In genomic region chr22:17116931-17117330, GRCh38 we compare ENCODE assay signal across 15 cellular contexts. TPM values are rescaled to one million over a fixed set of nuclear protein-coding genes. Genes with fewer than 3 reads are reported as not detected.
DNase-seq lines count a peak whose midpoint lies in the region; ATAC-seq and TF ChIP-seq lines count a peak whose summit lies in the region.
"Had no signal": no experiment of that assay in that cellular context is flagged by ENCODE, and none has a peak within 500 bp of the region (broad histone marks: within the 10 kb centered on the region; RNA-seq: fewer than 3 reads in every experiment).

No MANE protein-coding gene starts in this region.

- H3K9me3 ChIP-seq in T-helper 17 cell (ENCODE audit: control insufficient read depth, low read length, poor library complexity, severe bottlenecking), result no peaks in the 10 kb centered on the region
- H3K9me3 ChIP-seq: uterus had no signal

- CTCF ChIA-PET in activated naive CD4-positive, alpha-beta T cell treated with anti-CD3 and anti-CD28 coated beads for 36 hours (lab: Charles Lee), result interaction anchor here (1.2 to 2.7 kb wide), 4 partner anchors 20 to 200 kb away, joined by 3 to 10 read pairs (median 4); no protein-coding TSS in a partner anchor

- peak overlapping the region; percentile 73 for H3K27ac Mint-ChIP-seq in activated naive CD4-positive, alpha-beta T cell treated with anti-CD3 and anti-CD28 coated beads for 36 hours
- H3K27ac Mint-ChIP-seq in T-helper 17 cell (peak overlapping the region; percentile 93), glutamatergic neuron (ENCODE audit: unreplicated experiment) (peak overlapping the region; percentile 62)
- peak overlapping the region in 1 of 2 donors; percentile 82 for H3K27ac Mint-ChIP-seq in stimulated activated naive CD8-positive, alpha-beta T cell treated with anti-CD3 and anti-CD28 coated beads, Interleukin-15, amount 100 ng/mL, for 72 hours

- intact Hi-C loops in activated naive CD4-positive, alpha-beta T cell treated with anti-CD3 and anti-CD28 coated beads for 36 hours (cut with micrococcal nuclease), result loop anchor here (1.0 to 5.0 kb wide), 4 partner anchors 11 to 100 kb away; partner anchors contain the start of gene ADA2
- intact Hi-C loops in sciatic nerve (cut with DNase I), result no loop called here

- H3K27me3 Mint-ChIP-seq in activated naive CD4-positive, alpha-beta T cell treated with anti-CD3 and anti-CD28 coated beads for 36 hours (ENCODE audit: low read depth), result peaks cover 9% of the 10 kb centered on the region
- peaks cover 6% of the 10 kb centered on the region for H3K27me3 Mint-ChIP-seq in T-helper 17 cell
- peaks cover 18% of the 10 kb centered on the region for H3K27me3 Mint-ChIP-seq in glutamatergic neuron (ENCODE audit: unreplicated experiment)
- H3K27me3 Mint-ChIP-seq in stimulated activated naive CD8-positive, alpha-beta T cell treated with anti-CD3 and anti-CD28 coated beads, Interleukin-15, amount 100 ng/mL, for 72 hours, result peaks cover 30% of the 10 kb centered on the region

- TF ChIP-seq CTCF in glutamatergic neuron (IDR thresholded peaks at IDR 0.05; ENCODE audit: partially characterized antibody, unreplicated experiment), result no peak

- ATAC-seq in T-helper 17 cell (no peak), GM21381 (IDR thresholded peaks at IDR 0.05; ENCODE audit: unreplicated experiment) (no peak), sciatic nerve (no peak)
- ATAC-seq in stimulated activated naive CD8-positive, alpha-beta T cell treated with anti-CD3 and anti-CD28 coated beads, Interleukin-15, amount 100 ng/mL, for 72 hours, result no peak

- H3K4me3 Mint-ChIP-seq in activated naive CD4-positive, alpha-beta T cell treated with anti-CD3 and anti-CD28 coated beads for 36 hours, result no peak overlapping the region
- H3K4me3 Mint-ChIP-seq in T-helper 17 cell, result peak overlapping the region; percentile 83
- H3K4me3 Mint-ChIP-seq in glutamatergic neuron (ENCODE audit: unreplicated experiment), result peak overlapping the region; percentile 63
- peak overlapping the region; percentile 70 to 75 for H3K4me3 Mint-ChIP-seq in stimulated activated naive CD8-positive, alpha-beta T cell treated with anti-CD3 and anti-CD28 coated beads, Interleukin-15, amount 100 ng/mL, for 72 hours

- H3K9me3 Mint-ChIP-seq in activated naive CD4-positive, alpha-beta T cell treated with anti-CD3 and anti-CD28 coated beads for 36 hours, result no peaks in the 10 kb centered on the region
- H3K9me3 Mint-ChIP-seq in glutamatergic neuron (ENCODE audit: unreplicated experiment), result peaks cover 17% of the 10 kb centered on the region
- no peaks in the 10 kb centered on the region for H3K9me3 Mint-ChIP-seq in stimulated activated naive CD8-positive, alpha-beta T cell treated with anti-CD3 and anti-CD28 coated beads, Interleukin-15, amount 100 ng/mL, for 72 hours

- H3K36me3 Mint-ChIP-seq in activated naive CD4-positive, alpha-beta T cell treated with anti-CD3 and anti-CD28 coated beads for 36 hours (ENCODE audit: low read depth), result no peaks in the 10 kb centered on the region
- H3K36me3 Mint-ChIP-seq in T-helper 17 cell (ENCODE audit: low read depth) (no peaks in the 10 kb centered on the region), glutamatergic neuron (ENCODE audit: unreplicated experiment) (no peaks in the 10 kb centered on the region)

- DNase-seq in activated naive CD4-positive, alpha-beta T cell treated with anti-CD3 and anti-CD28 coated beads for 36 hours, result no peak
- no peak for DNase-seq in activated naive CD4-positive, alpha-beta T cell treated with Interleukin-2 at 50 U/mL for 16 hours
- DNase-seq in T-helper 17 cell, result no peak
- no peak for DNase-seq in glutamatergic neuron
- DNase-seq in stimulated activated naive CD8-positive, alpha-beta T cell treated with anti-CD3 and anti-CD28 coated beads, Interleukin-15, amount 100 ng/mL, for 72 hours, result no peak
- no peak for DNase-seq in sciatic nerve (ENCODE audit: low spot score)
- DNase-seq in effector CD8-positive, alpha-beta T cell (lab: John Stamatoyannopoulos, UW), result no peak
- DNase-seq: activated CD8-positive, alpha-beta memory T cell treated with anti-CD3 and anti-CD28 coated beads, Interleukin-2, amount 50 U/mL, for 4 hours; effector memory CD4-positive, alpha-beta T cell; foreskin melanocyte; NCI-H524; stimulated activated CD4-positive, alpha-beta T cell treated with anti-CD3 and anti-CD28 coated beads, Interleukin-1b, Interleukin-23, amount 100 ng/mL, for 48 hours; stimulated activated CD8-positive, alpha-beta memory T cell treated with anti-CD3 and anti-CD28 coated beads, Interleukin-4, amount 100 ng/mL, for 48 hours; uterus had no signal

- H3K4me1 Mint-ChIP-seq in activated naive CD4-positive, alpha-beta T cell treated with anti-CD3 and anti-CD28 coated beads for 36 hours (ENCODE audit: low read depth), result peaks cover 64% of the 10 kb centered on the region
- H3K4me1 Mint-ChIP-seq in T-helper 17 cell (peaks cover 60% of the 10 kb centered on the region), glutamatergic neuron (ENCODE audit: low read depth, unreplicated experiment) (peaks cover 25% of the 10 kb centered on the region)
- H3K4me1 Mint-ChIP-seq in stimulated activated naive CD8-positive, alpha-beta T cell treated with anti-CD3 and anti-CD28 coated beads, Interleukin-15, amount 100 ng/mL, for 72 hours, result peaks cover 70% of the 10 kb centered on the region

RNA-seq across cellular contexts. Expression of gene TMEM121B, which starts 4.2 kb away (rescaled TPM):
- total RNA-seq in activated naive CD4-positive, alpha-beta T cell treated with anti-CD3 and anti-CD28 coated beads for 36 hours, result under 1 TPM; 0.19 to 0.22 TPM
- total RNA-seq in T-helper 17 cell (under 1 TPM in 1 of 2 donors, not detected in 1; 0.20 TPM), glutamatergic neuron (ENCODE audit: unreplicated experiment) (44.1 TPM), sciatic nerve (0.94 TPM)

RNA-seq across cellular contexts. Expression of gene IL17RA, which starts 32.1 kb away (rescaled TPM):
- 10 to 100 TPM; 10.2 to 10.7 TPM for total RNA-seq in activated naive CD4-positive, alpha-beta T cell treated with anti-CD3 and anti-CD28 coated beads for 36 hours
- total RNA-seq in T-helper 17 cell (10 to 100 TPM; 26.2 to 31.0 TPM), glutamatergic neuron (ENCODE audit: unreplicated experiment) (16.9 TPM), sciatic nerve (22.3 TPM)

RNA-seq across cellular contexts. Expression of gene HDHD5, which starts 42.1 kb away (rescaled TPM):
- total RNA-seq in activated naive CD4-positive, alpha-beta T cell treated with anti-CD3 and anti-CD28 coated beads for 36 hours, result 10 to 100 TPM; 40.1 to 43.7 TPM
- total RNA-seq in T-helper 17 cell (10 to 100 TPM; 16.7 to 17.4 TPM), glutamatergic neuron (ENCODE audit: unreplicated experiment) (30.2 TPM), sciatic nerve (19.1 TPM)

Comparison
In these comparisons a context has a peak if more than half of its experiments do, and no peak if none do; other contexts are left out.
1. RNA of gene TMEM121B, which starts 4.2 kb away (total RNA-seq): 44.1 TPM in glutamatergic neuron (single experiment); 0.94 TPM in sciatic nerve (single experiment), 0.19 to 0.22 TPM in activated naive CD4-positive, alpha-beta T cell treated with anti-CD3 and anti-CD28 coated beads for 36 hours and 0.20 TPM in T-helper 17 cell; every median in the first group is over 10 times any median in the second.